Comparison of ENCODE assay signal across 1 cellular context in genomic region chr6:149963462-149964242, GRCh38.
TF ChIP-seq lines count a peak whose summit lies in the region.

TSS of gene ULBP1 (plus strand) at chr6:149963943. CDS start at chr6:149964050, 107 bp downstream.

TF ChIP-seq in K562, 482 proteins besides CTCF, POLR2A, EP300 and RAD21 (continued from another document and continues in another):
- TF ChIP-seq CREB3L1 (IDR thresholded peaks at IDR 0.05; ENCODE audit: borderline replicate concordance, low read depth), result peak; percentile 81
- no peak for TF ChIP-seq PHF21A (IDR thresholded peaks at IDR 0.05; ENCODE audit: borderline replicate concordance, low read depth)
- TF ChIP-seq NR2C1 (IDR thresholded peaks at IDR 0.05), result no peak
- no peak for TF ChIP-seq NR2C1 (tag; IDR thresholded peaks at IDR 0.05)
- no peak for TF ChIP-seq MTA2 (IDR thresholded peaks at IDR 0.05; ENCODE audit: low read depth)
- TF ChIP-seq MLX (CRISPR knock-in tag; conservative IDR thresholded peaks at IDR 0.05), result peak in 1 of 2 experiments; percentile 90; a peak in 2 of 4 replicates
- 0 out of 2 replicates have a peak, but pooled peaks have one; percentile 62 for TF ChIP-seq ELF1 (tag; IDR thresholded peaks at IDR 0.05)
- no peak for TF ChIP-seq ZBTB49 (CRISPR knock-in tag; IDR thresholded peaks at IDR 0.05; ENCODE audit: borderline replicate concordance)
- no peak for TF ChIP-seq FOXK1 (CRISPR knock-in tag; IDR thresholded peaks at IDR 0.05; ENCODE audit: borderline replicate concordance)
- peak; percentile 41; the same call in 1 of the 2 replicates for TF ChIP-seq TRIM28 (IDR thresholded peaks at IDR 0.05)
- no peak for TF ChIP-seq ZNF699 (CRISPR knock-in tag; IDR thresholded peaks at IDR 0.05; ENCODE audit: insufficient replicate concordance)
- TF ChIP-seq MCM2 (IDR thresholded peaks at IDR 0.05; ENCODE audit: low read depth), result no peak
- no peak for TF ChIP-seq RBM34 (IDR thresholded peaks at IDR 0.05; ENCODE audit: borderline replicate concordance, insufficient read depth, low read length)
- TF ChIP-seq STAT6 (CRISPR knock-in tag; IDR thresholded peaks at IDR 0.05), result peak; percentile 74; the same call in 1 of the 2 replicates
- no peak for TF ChIP-seq ZNF212 (CRISPR knock-in tag; IDR thresholded peaks at IDR 0.05)
- TF ChIP-seq RBM22 (IDR thresholded peaks at IDR 0.05; ENCODE audit: low read depth, low read length, poor library complexity, severe bottlenecking), result peak; percentile 70
- no peak for TF ChIP-seq HDAC6 (IDR thresholded peaks at IDR 0.05; ENCODE audit: low read depth, low read length)
- TF ChIP-seq KLF1 (tag; IDR thresholded peaks at IDR 0.05), result peak; percentile 80
- peak; percentile 76 for TF ChIP-seq ARID4B (CRISPR knock-in tag; IDR thresholded peaks at IDR 0.05)
- no peak for TF ChIP-seq GATAD2A (IDR thresholded peaks at IDR 0.05)
- TF ChIP-seq ZNF518B (CRISPR knock-in tag; IDR thresholded peaks at IDR 0.05), result no peak
- 0 out of 2 replicates have a peak, but pooled peaks have one; percentile 86 for TF ChIP-seq AFF4 (CRISPR knock-in tag; IDR thresholded peaks at IDR 0.05)
- TF ChIP-seq E2F8 (IDR thresholded peaks at IDR 0.05; ENCODE audit: low read depth, partially characterized antibody), result no peak
- TF ChIP-seq ZFX (CRISPR knock-in tag; IDR thresholded peaks at IDR 0.05), result peak; percentile 95
- TF ChIP-seq PHF20 (IDR thresholded peaks at IDR 0.05; ENCODE audit: partially characterized antibody), result peak; percentile 60
- no peak for TF ChIP-seq CLOCK (CRISPR knock-in tag; IDR thresholded peaks at IDR 0.05; ENCODE audit: borderline replicate concordance)
- TF ChIP-seq NFYB (IDR thresholded peaks at IDR 0.05; ENCODE audit: extremely low read depth, insufficient read length), result no peak
- TF ChIP-seq ZC3H11A (IDR thresholded peaks at IDR 0.05; ENCODE audit: low read depth, low read length), result no peak
- TF ChIP-seq SRSF7 (optimal IDR thresholded peaks at IDR 0.05; ENCODE audit: low read depth, low read length), result no peak
